Comparison of ENCODE assay signal across 21 cellular contexts in genomic region chr22:32849501-32849900, GRCh38. TPM values are rescaled to one million over a fixed set of nuclear protein-coding genes. Genes with fewer than 3 reads are reported as not detected.
A peak's percentile ranks its signal among the peaks of the same experiment; 100 is the strongest.
DNase-seq lines count a peak whose midpoint lies in the region; ATAC-seq and TF ChIP-seq lines count a peak whose summit lies in the region.
"Had no signal": no experiment of that assay in that cellular context is flagged by ENCODE, and none has a peak within 500 bp of the region (broad histone marks: within the 10 kb centered on the region; RNA-seq: fewer than 3 reads in every experiment).

No MANE protein-coding gene starts in this region.

- H3K27ac ChIP-seq in heart right ventricle, result peak overlapping the region in 8 of 10 donors; percentile 21 to 90 (median 78)
- H3K27ac ChIP-seq in esophagus squamous epithelium, result peak overlapping the region in 3 of 4 donors; percentile 80 to 92 (median 80)
- peak overlapping the region; percentile 33 to 82 (median 78) for H3K27ac ChIP-seq in sigmoid colon
- peak overlapping the region; percentile 94 for H3K27ac ChIP-seq in vagina
- H3K27ac ChIP-seq: body of pancreas had no signal

- ATAC-seq in heart right ventricle, result no peak
- ATAC-seq in Right ventricle myocardium inferior, result no peak
- no peak for ATAC-seq in HG02588 (IDR thresholded peaks at IDR 0.05; ENCODE audit: unreplicated experiment)
- ATAC-seq: activated T-cell treated with anti-CD3 and anti-CD28 coated beads, Interleukin-2, amount 50 U/mL, for 4 hours; body of pancreas; naive thymus-derived CD8-positive, alpha-beta T cell; Panc1 had no signal

- peaks cover 0 to 33% (median 3%) of the 10 kb centered on the region in 9 donors for H3K36me3 ChIP-seq in heart right ventricle
- peaks cover 0 to 17% (median 0%) of the 10 kb centered on the region in 3 donors for H3K36me3 ChIP-seq in esophagus squamous epithelium
- peaks cover 0 to 11% (median 0%) of the 10 kb centered on the region in 4 donors for H3K36me3 ChIP-seq in sigmoid colon
- peaks cover 0 to 30% of the 10 kb centered on the region in 2 donors for H3K36me3 ChIP-seq in vagina
- H3K36me3 ChIP-seq: BE2C had no signal

- H3K9me3 ChIP-seq in heart right ventricle (no peaks in the 10 kb centered on the region), esophagus squamous epithelium (no peaks in the 10 kb centered on the region), sigmoid colon (no peaks in the 10 kb centered on the region), vagina (no peaks in the 10 kb centered on the region)
- H3K9me3 ChIP-seq: BE2C, body of pancreas had no signal

- WGBS in heart right ventricle, 2 donors, result 28 to 50% methylated on average over 4 of the region's 4 CpGs
- 86% methylated on average over 1 of the region's 4 CpGs; no CpG with 5 or more reads in 1 of the 2 donors for WGBS in esophagus squamous epithelium, 2 donors
- WGBS in sigmoid colon, 2 donors, result 73 to 84% methylated on average over 4 of the region's 4 CpGs

- H3K4me1 ChIP-seq in heart right ventricle (peaks cover 65 to 100% (median 98%) of the 10 kb centered on the region in 9 donors), esophagus squamous epithelium (peaks cover 6 to 91% (median 57%) of the 10 kb centered on the region in 3 donors), sigmoid colon (peaks cover 0 to 84% (median 82%) of the 10 kb centered on the region in 4 donors), vagina (peaks cover 93% of the 10 kb centered on the region)
- H3K4me1 ChIP-seq: body of pancreas had no signal

- no peaks in the 10 kb centered on the region for H3K27me3 ChIP-seq in heart right ventricle
- peaks cover 0 to 8% (median 0%) of the 10 kb centered on the region in 4 donors for H3K27me3 ChIP-seq in esophagus squamous epithelium
- no peaks in the 10 kb centered on the region for H3K27me3 ChIP-seq in sigmoid colon
- no peaks in the 10 kb centered on the region for H3K27me3 ChIP-seq in vagina
- H3K27me3 ChIP-seq: BE2C had no signal

- no peak for TF ChIP-seq CTCF in heart right ventricle (IDR thresholded peaks at IDR 0.05)
- TF ChIP-seq CTCF in esophagus squamous epithelium (IDR thresholded peaks at IDR 0.05), result no peak
- no peak for TF ChIP-seq CTCF in sigmoid colon (IDR thresholded peaks at IDR 0.05)
- no peak for TF ChIP-seq CTCF in vagina (IDR thresholded peaks at IDR 0.05)

- H3K4me3 ChIP-seq in heart right ventricle (no peak overlapping the region), esophagus squamous epithelium (no peak overlapping the region), sigmoid colon (no peak overlapping the region), vagina (no peak overlapping the region)
- H3K4me3 ChIP-seq: body of pancreas had no signal

- TF ChIP-seq EP300 in sigmoid colon (IDR thresholded peaks at IDR 0.05), result no peak

- intact Hi-C loops in heart right ventricle (cut with DNase I) (loop anchor here in 3 of 10 donors (5.0 to 10.0 kb wide), 3 partner anchors 42 to 135 kb away; no protein-coding TSS in a partner anchor), Right ventricle myocardium inferior (cut with DNase I) (loop anchor here (10.0 kb wide), 1 partner anchor 135 kb away; no protein-coding TSS in a partner anchor), esophagus squamous epithelium (cut with DNase I) (no loop called here), sigmoid colon (cut with DNase I) (no loop called here), vagina (cut with DNase I) (no loop called here)

- DNase-seq in heart right ventricle, result no peak
- DNase-seq in Right ventricle myocardium inferior (ENCODE audit: missing footprints), result no peak
- DNase-seq in esophagus squamous epithelium (lab: John Stamatoyannopoulos, UW), result no peak
- no peak for DNase-seq in sigmoid colon
- no peak for DNase-seq in vagina (ENCODE audit: extremely low spot score in 2 of 2)
- DNase-seq in NCI-H1048 (lab: John Stamatoyannopoulos, UW), result no peak
- DNase-seq: ACHN; activated CD4-positive, alpha-beta T cell treated with anti-CD3 and anti-CD28 coated beads, Interleukin-2, amount 50 U/mL, for 1 hour; activated naive CD4-positive, alpha-beta T cell treated with Interleukin-2 at 50 U/mL for 16 hours; activated T-cell treated with anti-CD3 and anti-CD28 coated beads, Interleukin-2, amount 50 U/mL, for 4 hours; BE2C; body of pancreas; midbrain; naive thymus-derived CD8-positive, alpha-beta T cell; NCI-H524 treated with DMSO at 0.1 percent for 48 hours; stimulated activated CD4-positive, alpha-beta T cell treated with anti-CD3 and anti-CD28 coated beads, Interleukin-2, amount 100 ng/mL, for 48 hours; substantia nigra; SW 1271; T1000 had no signal

- TF ChIP-seq POLR2A in esophagus squamous epithelium (IDR thresholded peaks at IDR 0.05) (no peak), sigmoid colon (IDR thresholded peaks at IDR 0.05) (no peak), vagina (IDR thresholded peaks at IDR 0.05) (no peak)

RNA-seq across cellular contexts. Expression of gene TIMP3, which starts 48.0 kb away (rescaled TPM):
- 100 to 1,000 TPM in 9 of 10 donors, 10 to 100 TPM in 1; 91.9 to 380 (median 166) TPM for total RNA-seq in heart right ventricle
- 100 to 1,000 TPM; 134 to 173 TPM for polyA plus RNA-seq in heart right ventricle
- 288 TPM for total RNA-seq in Right ventricle myocardium inferior
- total RNA-seq in esophagus squamous epithelium, result 100 to 1,000 TPM in 1 of 4 donors, 10 to 100 TPM in 3; 15.3 to 306 (median 54.2) TPM
- total RNA-seq in sigmoid colon, result 100 to 1,000 TPM; 120 to 295 (median 205) TPM
- 10 to 100 TPM in 2 of 3 donors, 1 to 10 TPM in 1; 4.6 to 40.0 (median 10.2) TPM for polyA plus RNA-seq in sigmoid colon
- total RNA-seq in vagina, result 262 TPM
- polyA plus RNA-seq: naive thymus-derived CD8-positive, alpha-beta T cell had no signal
